In genomic region chr4:157004279-157005161, GRCh38 we compare ENCODE assay signal across 14 cellular contexts. TPM values are rescaled to one million over a fixed set of nuclear protein-coding genes. Genes with fewer than 3 reads are reported as not detected.
DNase-seq lines count a peak whose midpoint lies in the region; ATAC-seq and TF ChIP-seq lines count a peak whose summit lies in the region.
"Had no signal": no experiment of that assay in that cellular context is flagged by ENCODE, and none has a peak within 500 bp of the region (broad histone marks: within the 10 kb centered on the region; RNA-seq: fewer than 3 reads in every experiment).

No MANE protein-coding gene starts in this region.

- H3K9ac ChIP-seq in mammary epithelial cell (ENCODE audit: insufficient read depth, low read length) (no peak overlapping the region), skeletal muscle tissue (ENCODE audit: low read depth in 1 of 3, low read length in 3 of 3) (peak overlapping the region in 1 of 3 donors; percentile 11)

- H3K27ac ChIP-seq in mammary epithelial cell (ENCODE audit: insufficient read depth, low read depth, low read length) (peak overlapping the region; percentile 15), skeletal muscle tissue (ENCODE audit: low read depth, low read length) (peak overlapping the region; percentile 52)

- no peaks in the 10 kb centered on the region for H3K27me3 ChIP-seq in mammary epithelial cell (ENCODE audit: insufficient read depth, low read length)
- H3K27me3 ChIP-seq in skeletal muscle tissue (ENCODE audit: control insufficient read depth in 3 of 3, insufficient read depth in 3 of 3, low read length in 3 of 3), result no peaks in the 10 kb centered on the region

- DNase-seq in LNCaP clone FGC (ENCODE audit: low read depth) (peak; percentile 51), mammary epithelial cell (no peak), iris pigment epithelial cell (ENCODE audit: low read depth) (peak; percentile 79), pons (ENCODE audit: low spot score) (no peak), NCI-H526 treated with DMSO at 0.1 percent for 48 hours (lab: John Stamatoyannopoulos, UW) (no peak), NCI-H748 treated with DMSO at 0.1 percent for 48 hours (lab: John Stamatoyannopoulos, UW) (no peak)
- DNase-seq: activated CD4-positive, alpha-beta memory T cell treated with anti-CD3 and anti-CD28 coated beads, Interleukin-2, amount 10 ng/mL, durations not matched to agents 7 days and 5 days; cortex of kidney; GDM1; mucosa of descending colon had no signal

- H3K4me1 ChIP-seq in mammary epithelial cell (ENCODE audit: insufficient read depth, low read length) (peaks cover 21% of the 10 kb centered on the region), skeletal muscle tissue (ENCODE audit: control insufficient read depth in 3 of 3, insufficient read depth in 3 of 3, low read length in 3 of 3) (peaks cover 5 to 6% (median 6%) of the 10 kb centered on the region in 3 donors)

- intact Hi-C loops in mammary epithelial cell (cut with micrococcal nuclease), result no loop called here

- no peaks in the 10 kb centered on the region for H4K20me1 ChIP-seq in mammary epithelial cell (ENCODE audit: insufficient read depth, low read length)

- WGBS in mammary epithelial cell (ENCODE audit: low coverage, missing lambda C conversion rate), result 78% methylated on average over 5 of the region's 5 CpGs

- H3K4me3 ChIP-seq in LNCaP clone FGC (ENCODE audit: low read depth, low read length), result no peak overlapping the region
- no peak overlapping the region for H3K4me3 ChIP-seq in mammary epithelial cell (replicated peaks in 1 of 3; ENCODE audit: insufficient read depth in 1 of 3, low read depth in 2 of 3, low read length in 3 of 3)
- H3K4me3 ChIP-seq in skeletal muscle tissue (ENCODE audit: low read length in 3 of 3), result no peak overlapping the region
- H3K4me3 ChIP-seq: mucosa of descending colon had no signal

- H3K9me3 ChIP-seq in mammary epithelial cell (replicated peaks; ENCODE audit: insufficient read depth, low read length) (no peaks in the 10 kb centered on the region), skeletal muscle tissue (ENCODE audit: control insufficient read depth in 3 of 3, low read length in 3 of 3) (no peaks in the 10 kb centered on the region)
- H3K9me3 ChIP-seq: mucosa of descending colon had no signal

- CTCF ChIA-PET in mammary epithelial cell (lab: Charles Lee; ENCODE audit: low non-redundant PET), result no interaction called here

- H3K4me2 ChIP-seq in mammary epithelial cell (ENCODE audit: insufficient read depth, low read depth, low read length), result no peak overlapping the region

- no peak for ATAC-seq in HG03457 (IDR thresholded peaks at IDR 0.05; ENCODE audit: unreplicated experiment)

- H2AFZ ChIP-seq in mammary epithelial cell (ENCODE audit: low read depth, low read length), result peak overlapping the region; percentile 50

- H3K36me3 ChIP-seq in mammary epithelial cell (ENCODE audit: insufficient read depth, low read length), result no peaks in the 10 kb centered on the region
- H3K36me3 ChIP-seq in skeletal muscle tissue (ENCODE audit: control insufficient read depth in 3 of 3, insufficient read depth in 3 of 3, low read length in 3 of 3), result no peaks in the 10 kb centered on the region

- dilution Hi-C loops in mammary epithelial cell (cut with HindIII; ENCODE audit: low sequenced_read_pairs), result no loop called here

- in situ Hi-C loops in mammary epithelial cell (cut with MboI; ENCODE audit: low sequenced_read_pairs in 2 of 2), result no loop called here

- TF ChIP-seq CTCF in LNCaP clone FGC (IDR thresholded peaks at IDR 0.05; ENCODE audit: control insufficient read depth, extremely low read depth, insufficient read depth) (no peak), mammary epithelial cell (conservative IDR thresholded peaks at IDR 0.05 in 1 of 2, IDR thresholded peaks at IDR 0.05 in 1 of 2; ENCODE audit: extremely low read depth in 1 of 2, insufficient read depth in 1 of 2, low read depth in 1 of 2, low read length in 2 of 2) (no peak)

- no peaks in the 10 kb centered on the region for H3K79me2 ChIP-seq in mammary epithelial cell (ENCODE audit: insufficient read depth, low read length)

- no TSS peak for BruUV-seq in mammary epithelial cell (replicated peaks; lab: Mats Ljungman, UMichigan)

RNA-seq across cellular contexts. Expression of gene PDGFC, which starts 32.9 kb away (rescaled TPM):
- total RNA-seq in mammary epithelial cell, result 10 to 100 TPM; 32.2 to 69.3 TPM
- 17.6 TPM for polyA plus RNA-seq in mammary epithelial cell
- 78.9 TPM for polyA minus RNA-seq in mammary epithelial cell
- total RNA-seq in skeletal muscle tissue, result 35.0 TPM
- total RNA-seq: activated CD4-positive, alpha-beta memory T cell treated with anti-CD3 and anti-CD28 coated beads, Interleukin-2, amount 10 ng/mL, durations not matched to agents 7 days and 5 days; OCI-LY7; T-helper 2 cell treated with Interferon-gamma antibody and Interleukin-4, amounts not matched to agents 100 ng/mL and 5 ng/mL, for 36 hours had no signal

Comparison
In these comparisons a context has a peak if more than half of its experiments do, and no peak if none do; other contexts are left out.
1. DNase-seq: peak in LNCaP clone FGC (single experiment) and iris pigment epithelial cell (single experiment); none in mammary epithelial cell (single experiment), pons (single experiment), NCI-H526 treated with DMSO at 0.1 percent for 48 hours (single experiment) and NCI-H748 treated with DMSO at 0.1 percent for 48 hours (single experiment).